1 cellular context compared by ENCODE assay signal in genomic region chr6:26543953-26544352, GRCh38.
TF ChIP-seq lines count a peak whose summit lies in the region.

No MANE protein-coding gene starts in this region.

TF ChIP-seq in H1, 55 proteins besides CTCF, POLR2A, EP300 and RAD21:
- TF ChIP-seq SRF (IDR thresholded peaks at IDR 0.05; ENCODE audit: low read depth, low read length) (no peak), CHD1 (IDR thresholded peaks at IDR 0.05; ENCODE audit: low read depth, low read length) (no peak), ATF3 (IDR thresholded peaks at IDR 0.05; ENCODE audit: insufficient read depth, low read depth, low read length) (no peak), BCL11A (IDR thresholded peaks at IDR 0.05; ENCODE audit: low read depth in 2 of 2, low read length in 2 of 2) (no peak), HDAC6 (IDR thresholded peaks at IDR 0.05; ENCODE audit: low read depth, low read length) (no peak), KDM4A (IDR thresholded peaks at IDR 0.05; ENCODE audit: low read depth, low read length, severe bottlenecking) (no peak)
